Comparison of ENCODE assay signal across 8 cellular contexts in the genomic region with DNA sequence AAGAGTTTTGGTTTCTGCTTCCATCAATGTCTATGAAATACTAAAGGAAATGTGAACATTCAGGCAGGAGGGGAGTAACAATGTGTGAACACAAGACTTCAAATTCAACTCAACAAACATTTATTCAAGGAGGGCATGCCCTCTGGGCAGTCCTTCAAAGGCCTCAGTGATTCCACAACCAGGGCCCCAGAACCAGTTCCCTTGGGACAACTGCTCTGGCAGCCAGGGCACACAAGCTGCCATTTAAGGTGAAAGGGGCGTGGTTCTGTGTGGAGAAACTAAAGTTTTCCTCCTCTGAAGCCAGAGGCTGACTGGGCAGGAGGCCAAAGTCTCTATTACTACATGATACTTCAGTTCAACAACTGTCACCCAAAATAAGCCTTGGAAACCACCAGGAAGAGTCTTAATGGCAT. TPM values are rescaled to one million over a fixed set of nuclear protein-coding genes. Genes with fewer than 3 reads are reported as not detected.
DNase-seq lines count a peak whose midpoint lies in the region; ATAC-seq and TF ChIP-seq lines count a peak whose summit lies in the region.

No MANE protein-coding gene starts in this region.

- no peak for TF ChIP-seq POLR2A in heart left ventricle (IDR thresholded peaks at IDR 0.05)

- DNase-seq in NCI-H2029 (lab: John Stamatoyannopoulos, UW) (peak; percentile 31), NCI-H2029 treated with DMSO at 0.1 percent for 48 hours (lab: John Stamatoyannopoulos, UW) (no peak), RPMI8226 (peak; percentile 23), heart left ventricle (peak; percentile 61 to 88 (median 76)), KBM-7 (no peak)
- DNase-seq in activated T-helper 1 cell treated with anti-CD3 and anti-CD28 coated beads, Interleukin-12 subunit alpha, Interleukin-12 subunit beta, Interleukin-2, Interleukin-4 antibody, amounts not matched to agents 30 ng/mL and 10 ng/mL and 1 ng/mL, durations not matched to agents 14 hours and 24 hours and 36 hours (ENCODE audit: low spot score): no peak

- peak in 3 of 4 donors; percentile 41 to 67 (median 49) for ATAC-seq in heart left ventricle
- no peak for ATAC-seq in activated T-helper 17 cell treated with anti-CD3 and anti-CD28 coated beads, Interleukin-2, amount 50 U/mL, for 72 hours (replicated peaks)

- no peaks in the 10 kb centered on the region for H3K9me3 Mint-ChIP-seq in activated T-helper 1 cell treated with anti-CD3 and anti-CD28 coated beads, Interleukin-12 subunit alpha, Interleukin-12 subunit beta, Interleukin-2, Interleukin-4 antibody, amounts not matched to agents 30 ng/mL and 10 ng/mL and 1 ng/mL, durations not matched to agents 14 hours and 24 hours and 36 hours
- no peaks in the 10 kb centered on the region for H3K9me3 Mint-ChIP-seq in activated T-helper 17 cell treated with anti-CD3 and anti-CD28 coated beads, Interleukin-2, amount 50 U/mL, for 72 hours

- TF ChIP-seq CTCF in heart left ventricle (IDR thresholded peaks at IDR 0.05): no peak

- peaks cover 19 to 52% (median 41%) of the 10 kb centered on the region in 12 donors for H3K4me1 ChIP-seq in heart left ventricle
- peaks cover 14 to 50% (median 48%) of the 10 kb centered on the region in 5 donors for H3K4me1 ChIP-seq in subcutaneous abdominal adipose tissue (ENCODE audit: control insufficient read depth in 5 of 5, insufficient read depth in 5 of 5, low read length in 5 of 5)

- H3K9me3 ChIP-seq in heart left ventricle (no peaks in the 10 kb centered on the region), subcutaneous abdominal adipose tissue (ENCODE audit: control insufficient read depth in 5 of 5, low read length in 5 of 5) (no peaks in the 10 kb centered on the region)

- no peak overlapping the region for H3K27ac Mint-ChIP-seq in activated T-helper 1 cell treated with anti-CD3 and anti-CD28 coated beads, Interleukin-12 subunit alpha, Interleukin-12 subunit beta, Interleukin-2, Interleukin-4 antibody, amounts not matched to agents 30 ng/mL and 10 ng/mL and 1 ng/mL, durations not matched to agents 14 hours and 24 hours and 36 hours
- H3K27ac Mint-ChIP-seq in activated T-helper 17 cell treated with anti-CD3 and anti-CD28 coated beads, Interleukin-2, amount 50 U/mL, for 72 hours: no peak overlapping the region

- no peak overlapping the region for H3K4me3 Mint-ChIP-seq in activated T-helper 1 cell treated with anti-CD3 and anti-CD28 coated beads, Interleukin-12 subunit alpha, Interleukin-12 subunit beta, Interleukin-2, Interleukin-4 antibody, amounts not matched to agents 30 ng/mL and 10 ng/mL and 1 ng/mL, durations not matched to agents 14 hours and 24 hours and 36 hours
- no peak overlapping the region for H3K4me3 Mint-ChIP-seq in activated T-helper 17 cell treated with anti-CD3 and anti-CD28 coated beads, Interleukin-2, amount 50 U/mL, for 72 hours

- 63 to 77% (median 73%) methylated on average over 1 of the region's 1 CpG for WGBS in heart left ventricle, 4 donors

- no peaks in the 10 kb centered on the region for H3K27me3 Mint-ChIP-seq in activated T-helper 1 cell treated with anti-CD3 and anti-CD28 coated beads, Interleukin-12 subunit alpha, Interleukin-12 subunit beta, Interleukin-2, Interleukin-4 antibody, amounts not matched to agents 30 ng/mL and 10 ng/mL and 1 ng/mL, durations not matched to agents 14 hours and 24 hours and 36 hours (ENCODE audit: insufficient read depth)
- no peaks in the 10 kb centered on the region for H3K27me3 Mint-ChIP-seq in activated T-helper 17 cell treated with anti-CD3 and anti-CD28 coated beads, Interleukin-2, amount 50 U/mL, for 72 hours

- no peak overlapping the region for H3K4me3 ChIP-seq in heart left ventricle
- H3K4me3 ChIP-seq in subcutaneous abdominal adipose tissue (ENCODE audit: low read depth in 1 of 5, low read length in 5 of 5): no peak overlapping the region

- intact Hi-C loops in heart left ventricle (cut with DNase I): loop anchor here in 5 of 10 donors (5.0 to 10.0 kb wide), 5 partner anchors 83 to 137 kb away; a partner anchor contains a TSS
- intact Hi-C loops in activated T-helper 1 cell treated with anti-CD3 and anti-CD28 coated beads, Interleukin-12 subunit alpha, Interleukin-12 subunit beta, Interleukin-2, Interleukin-4 antibody, amounts not matched to agents 30 ng/mL and 10 ng/mL and 1 ng/mL, durations not matched to agents 14 hours and 24 hours and 36 hours (cut with micrococcal nuclease): loop anchor here (10.0 kb wide), 2 partner anchors 137 to 643 kb away; a partner anchor contains a TSS

- H3K27me3 ChIP-seq in heart left ventricle: no peaks in the 10 kb centered on the region
- no peaks in the 10 kb centered on the region for H3K27me3 ChIP-seq in subcutaneous abdominal adipose tissue (ENCODE audit: control insufficient read depth in 5 of 5, insufficient read depth in 4 of 5, low read length in 5 of 5)

- H3K4me1 Mint-ChIP-seq in activated T-helper 1 cell treated with anti-CD3 and anti-CD28 coated beads, Interleukin-12 subunit alpha, Interleukin-12 subunit beta, Interleukin-2, Interleukin-4 antibody, amounts not matched to agents 30 ng/mL and 10 ng/mL and 1 ng/mL, durations not matched to agents 14 hours and 24 hours and 36 hours (ENCODE audit: low read depth): peaks cover 44% of the 10 kb centered on the region
- peaks cover 17% of the 10 kb centered on the region for H3K4me1 Mint-ChIP-seq in activated T-helper 17 cell treated with anti-CD3 and anti-CD28 coated beads, Interleukin-2, amount 50 U/mL, for 72 hours

- in situ Hi-C loops in KBM-7 (cut with MboI; ENCODE audit: low pct_unique_long_range_greater_than_20kb, low sequenced_read_pairs): no loop called here

- H3K36me3 ChIP-seq in heart left ventricle: peaks cover 0 to 49% (median 43%) of the 10 kb centered on the region in 9 donors
- H3K36me3 ChIP-seq in subcutaneous abdominal adipose tissue (ENCODE audit: control insufficient read depth in 5 of 5, insufficient read depth in 5 of 5, low read length in 5 of 5): peaks cover 12 to 33% (median 16%) of the 10 kb centered on the region in 5 donors

- H3K9ac ChIP-seq in subcutaneous abdominal adipose tissue (ENCODE audit: low read length in 5 of 5): peak overlapping the region in 1 of 5 donors; percentile 1

- H3K27ac ChIP-seq in heart left ventricle (peak overlapping the region in 7 of 12 donors; percentile 8 to 97 (median 19)), subcutaneous abdominal adipose tissue (ENCODE audit: low read depth, low read length) (peak overlapping the region; percentile 19)

- peaks cover 25% of the 10 kb centered on the region for H3K36me3 Mint-ChIP-seq in activated T-helper 1 cell treated with anti-CD3 and anti-CD28 coated beads, Interleukin-12 subunit alpha, Interleukin-12 subunit beta, Interleukin-2, Interleukin-4 antibody, amounts not matched to agents 30 ng/mL and 10 ng/mL and 1 ng/mL, durations not matched to agents 14 hours and 24 hours and 36 hours (ENCODE audit: low read depth)
- H3K36me3 Mint-ChIP-seq in activated T-helper 17 cell treated with anti-CD3 and anti-CD28 coated beads, Interleukin-2, amount 50 U/mL, for 72 hours (ENCODE audit: low read depth): peaks cover 88% of the 10 kb centered on the region

RNA-seq across cellular contexts. Expression of a gene that starts 3.2 kb away (rescaled TPM):
- 10 to 100 TPM; 24.7 to 49.0 (median 38.4) TPM for total RNA-seq in heart left ventricle
- polyA plus RNA-seq in heart left ventricle: 10 to 100 TPM in 1 of 2 donors, 1 to 10 TPM in 1; 7.9 to 18.8 TPM
- 29.9 and 31.5 TPM in 2 replicates for total RNA-seq in activated T-helper 1 cell treated with anti-CD3 and anti-CD28 coated beads, Interleukin-12 subunit alpha, Interleukin-12 subunit beta, Interleukin-2, Interleukin-4 antibody, amounts not matched to agents 30 ng/mL and 10 ng/mL and 1 ng/mL, durations not matched to agents 14 hours and 24 hours and 36 hours
- 10 to 100 TPM; 25.7 to 36.1 TPM for total RNA-seq in activated T-helper 17 cell treated with anti-CD3 and anti-CD28 coated beads, Interleukin-2, amount 50 U/mL, for 72 hours

RNA-seq across cellular contexts. Expression of a gene that starts 3.2 kb away (rescaled TPM):
- 10 to 100 TPM; 29.2 to 44.5 (median 36.0) TPM for total RNA-seq in heart left ventricle
- 10 to 100 TPM; 27.0 to 48.1 TPM for polyA plus RNA-seq in heart left ventricle
- total RNA-seq in activated T-helper 1 cell treated with anti-CD3 and anti-CD28 coated beads, Interleukin-12 subunit alpha, Interleukin-12 subunit beta, Interleukin-2, Interleukin-4 antibody, amounts not matched to agents 30 ng/mL and 10 ng/mL and 1 ng/mL, durations not matched to agents 14 hours and 24 hours and 36 hours: 58.8 and 66.0 TPM in 2 replicates
- total RNA-seq in activated T-helper 17 cell treated with anti-CD3 and anti-CD28 coated beads, Interleukin-2, amount 50 U/mL, for 72 hours: 10 to 100 TPM; 42.7 to 51.3 TPM

RNA-seq across cellular contexts. Expression of a gene that starts 32.7 kb away (rescaled TPM):
- 10 to 100 TPM in 2 of 9 donors, 1 to 10 TPM in 7; 2.9 to 11.2 (median 6.5) TPM for total RNA-seq in heart left ventricle
- 1 to 10 TPM; 4.5 to 8.4 TPM for polyA plus RNA-seq in heart left ventricle
- 0.08 TPM in 1 of 2 replicates, not detected in the other for total RNA-seq in activated T-helper 1 cell treated with anti-CD3 and anti-CD28 coated beads, Interleukin-12 subunit alpha, Interleukin-12 subunit beta, Interleukin-2, Interleukin-4 antibody, amounts not matched to agents 30 ng/mL and 10 ng/mL and 1 ng/mL, durations not matched to agents 14 hours and 24 hours and 36 hours
- total RNA-seq in activated T-helper 17 cell treated with anti-CD3 and anti-CD28 coated beads, Interleukin-2, amount 50 U/mL, for 72 hours: not detected

Comparison
In these comparisons a context has a peak if more than half of its experiments do, and no peak if none do; other contexts are left out.
1. DNase-seq: peak in NCI-H2029 (single experiment), RPMI8226 (single experiment) and heart left ventricle (5 of 5); none in NCI-H2029 treated with DMSO at 0.1 percent for 48 hours (single experiment), activated T-helper 1 cell treated with anti-CD3 and anti-CD28 coated beads, Interleukin-12 subunit alpha, Interleukin-12 subunit beta, Interleukin-2, Interleukin-4 antibody, amounts not matched to agents 30 ng/mL and 10 ng/mL and 1 ng/mL, durations not matched to agents 14 hours and 24 hours and 36 hours (single experiment) and KBM-7 (single experiment).